In the genomic region with DNA sequence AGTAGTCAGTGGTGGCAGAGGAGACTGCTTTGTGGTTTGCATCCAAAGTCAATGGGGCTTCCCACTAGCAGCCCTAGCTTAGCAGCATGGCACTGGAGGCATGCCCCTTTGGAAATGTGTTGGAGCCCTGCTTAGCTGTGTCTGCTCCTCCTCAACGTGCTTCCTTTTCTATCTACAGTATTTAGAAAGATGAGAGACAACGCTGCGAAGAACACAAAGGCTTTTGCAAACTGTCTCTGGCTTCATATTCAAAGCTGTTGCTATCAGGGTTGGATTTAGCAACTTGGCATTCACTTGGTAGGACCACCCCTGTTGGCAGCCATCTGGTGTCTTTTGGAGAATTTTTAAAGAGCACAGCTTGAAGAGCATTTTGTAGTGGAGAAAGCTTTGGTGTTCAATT, we compare ENCODE assay signal across 21 cellular contexts.
"Had no signal": no experiment of that assay in that cellular context is flagged by ENCODE, and none has a peak within 500 bp of the region (broad histone marks: within the 10 kb centered on the region; RNA-seq: fewer than 3 reads in every experiment).

No MANE protein-coding gene starts in this region.

- DNase-seq: cortex of kidney; effector CD8-positive, alpha-beta T cell; effector memory CD8-positive, alpha-beta T cell; endodermal cell; erythroblast; esophagus squamous epithelium; foreskin fibroblast; foreskin melanocyte; gastrocnemius medialis; glutamatergic neuron; head of caudate nucleus; heart right ventricle; hippocampal formation; left cardiac atrium; left lung; left ventricle myocardium superior; lower lobe of right lung; mesenchymal stem cell; mucosa of descending colon; naive B cell; naive thymus-derived CD8-positive, alpha-beta T cell had no signal
